22 cellular contexts compared by ENCODE assay signal in the genomic region with DNA sequence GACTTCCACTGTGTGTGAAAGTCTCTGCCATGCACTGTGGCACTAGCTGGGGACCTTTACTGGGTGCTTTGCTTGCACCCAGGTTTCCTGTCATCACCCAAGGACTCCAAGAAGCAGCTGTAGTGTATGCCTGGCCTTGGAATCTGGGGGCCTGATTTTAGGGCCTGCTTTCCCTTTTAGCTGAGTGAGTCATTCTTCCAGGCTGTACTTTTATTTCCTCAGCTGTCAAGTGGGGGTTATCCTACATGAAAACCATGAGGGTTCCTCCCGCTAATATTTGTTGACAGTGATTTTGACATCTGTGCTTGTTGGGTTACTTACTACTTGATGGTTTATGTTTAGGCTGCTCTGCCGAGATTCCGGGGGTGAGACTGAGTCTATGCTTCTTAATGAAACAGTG. TPM values are rescaled to one million over a fixed set of nuclear protein-coding genes. Genes with fewer than 3 reads are reported as not detected.
DNase-seq lines count a peak whose midpoint lies in the region; ATAC-seq, FAIRE-seq and TF ChIP-seq lines count a peak whose summit lies in the region.
"Had no signal": no experiment of that assay in that cellular context is flagged by ENCODE, and none has a peak within 500 bp of the region (broad histone marks: within the 10 kb centered on the region; RNA-seq: fewer than 3 reads in every experiment).

No MANE protein-coding gene starts in this region.

- peak; percentile 48 for FAIRE-seq in K562 (lab: Jason Lieb, UNC)
- FAIRE-seq: A204.1, G401.6 had no signal

- no peak for ATAC-seq in K562
- ATAC-seq: Right ventricle myocardium inferior had no signal

- H3K9ac ChIP-seq in K562 (ENCODE audit: insufficient read depth in 1 of 2, low read depth in 2 of 2, low read length in 2 of 2) (no peak overlapping the region), fibroblast of lung (ENCODE audit: insufficient read depth, low read length) (no peak overlapping the region)

- TF ChIP-seq CTCF in cardiac muscle cell (IDR thresholded peaks at IDR 0.05; ENCODE audit: low read depth, low read length) (no peak), K562 (IDR thresholded peaks at IDR 0.05 in 2 of 3, conservative IDR thresholded peaks at IDR 0.05 in 1 of 3; ENCODE audit: insufficient read depth in 2 of 3, low read depth in 1 of 3, low read length in 3 of 3) (no peak), fibroblast of lung (conservative IDR thresholded peaks at IDR 0.05 in 1 of 2, IDR thresholded peaks at IDR 0.05 in 1 of 2; ENCODE audit: low read depth in 1 of 2, low read length in 2 of 2) (no peak)

- 61% methylated on average over 3 of the region's 3 CpGs for WGBS in K562 (ENCODE audit: insufficient coverage, low coverage, missing lambda C conversion rate)

- no peak overlapping the region for H3K4me3 ChIP-seq in cardiac muscle cell
- no peak overlapping the region for H3K4me3 ChIP-seq in K562
- H3K4me3 ChIP-seq in fibroblast of lung (replicated peaks in 1 of 4; ENCODE audit: control extremely low read depth in 1 of 4, insufficient read depth in 1 of 4, low read depth in 3 of 4, low read length in 4 of 4): no peak overlapping the region

- POLR2A ChIA-PET in K562 (lab: Yijun Ruan, JAX): interaction anchor here (0.6 to 2.0 kb wide), 4 partner anchors 8 to 442 kb away, joined by 3 to 5 read pairs (median 3); no protein-coding TSS in a partner anchor

- TF ChIP-seq EP300 in K562 (IDR thresholded peaks at IDR 0.05; ENCODE audit: low read length): no peak

- DNase-seq in cardiac muscle cell (ENCODE audit: low read depth in 1 of 2, low spot score in 1 of 2): no peak
- no peak for DNase-seq in cardiac septum (ENCODE audit: low spot score)
- DNase-seq in K562 (ENCODE audit: extremely low read depth in 1 of 4, low spot score in 3 of 4): no peak
- peak; percentile 5 to 32 for DNase-seq in fibroblast of lung (ENCODE audit: low read depth in 2 of 2)
- DNase-seq in ureter (ENCODE audit: low spot score): peak; percentile 23
- no peak for DNase-seq in DMS 273 treated with DMSO at 0.1 percent for 48 hours (lab: John Stamatoyannopoulos, UW)
- DNase-seq in H4 (ENCODE audit: low spot score): no peak
- DNase-seq in cortex of kidney (lab: John Stamatoyannopoulos, UW): no peak
- DNase-seq: GOT3, HFFc6, KBM-7, NCI-H1105, NCI-H187 treated with DMSO at 0.1 percent for 48 hours, NCI-H2171, NCI-H774 had no signal

- H3K27ac ChIP-seq in cardiac muscle cell: peak overlapping the region; percentile 46
- no peak overlapping the region for H3K27ac ChIP-seq in K562 (ENCODE audit: extremely low read depth, low read depth, low read length)
- no peak overlapping the region for H3K27ac ChIP-seq in fibroblast of lung (ENCODE audit: insufficient read depth, low read length)
- H3K27ac ChIP-seq: C4-2B, HL-60 had no signal

- in situ Hi-C loops in K562 (cut with MboI): no loop called here

- intact Hi-C loops in cardiac septum (cut with DNase I): no loop called here
- intact Hi-C loops in K562 (cut with micrococcal nuclease): no loop called here

- no peak for TF ChIP-seq POLR2A in K562 (conservative IDR thresholded peaks at IDR 0.05)

- H3K36me3 ChIP-seq in cardiac muscle cell (peaks cover 63% of the 10 kb centered on the region), K562 (ENCODE audit: control insufficient read depth, insufficient read depth, low read length) (peaks cover 69% of the 10 kb centered on the region; the same call in 2 of the 3 replicates), fibroblast of lung (ENCODE audit: control insufficient read depth, insufficient read depth, low read length) (peaks cover 9% of the 10 kb centered on the region)

- H3K9me1 ChIP-seq in K562 (ENCODE audit: control insufficient read depth, insufficient read depth, low read length): no peaks in the 10 kb centered on the region

- BruUV-seq in K562 (replicated peaks; lab: Mats Ljungman, UMichigan): no TSS peak

- H3K79me2 ChIP-seq in K562 (ENCODE audit: control insufficient read depth, insufficient read depth, low read length) (no peaks in the 10 kb centered on the region), fibroblast of lung (ENCODE audit: control insufficient read depth, insufficient read depth, low read length) (no peaks in the 10 kb centered on the region)

- H3K4me1 ChIP-seq in cardiac muscle cell (ENCODE audit: low read depth): no peaks in the 10 kb centered on the region
- no peaks in the 10 kb centered on the region for H3K4me1 ChIP-seq in K562 (replicated peaks in 1 of 2; ENCODE audit: control insufficient read depth in 2 of 2, insufficient read depth in 2 of 2, low read length in 2 of 2)
- H3K4me1 ChIP-seq in fibroblast of lung (ENCODE audit: control insufficient read depth, extremely low read depth, insufficient read depth, low read length): no peaks in the 10 kb centered on the region

- H2AFZ ChIP-seq in K562 (ENCODE audit: low read depth, low read length) (no peak overlapping the region), fibroblast of lung (ENCODE audit: low read length) (no peak overlapping the region)

- H3K4me2 ChIP-seq in K562 (ENCODE audit: insufficient read depth, low read length) (no peak overlapping the region), fibroblast of lung (ENCODE audit: extremely low read depth, insufficient read depth, low read length) (no peak overlapping the region)

- H4K20me1 ChIP-seq in K562 (replicated peaks; ENCODE audit: control insufficient read depth, insufficient read depth, low read length) (no peaks in the 10 kb centered on the region), fibroblast of lung (ENCODE audit: control insufficient read depth, extremely low read depth, insufficient read depth, low read length) (no peaks in the 10 kb centered on the region)

- TF ChIP-seq RAD21 in K562 (CRISPR knock-in tag; conservative IDR thresholded peaks at IDR 0.05 in 1 of 2, IDR thresholded peaks at IDR 0.05 in 1 of 2): no peak

- H3K9me3 ChIP-seq in cardiac muscle cell (ENCODE audit: low read depth) (no peaks in the 10 kb centered on the region), K562 (replicated peaks; ENCODE audit: control insufficient read depth, insufficient read depth, low read depth, low read length) (no peaks in the 10 kb centered on the region), fibroblast of lung (ENCODE audit: control insufficient read depth, insufficient read depth, low read depth, low read length) (no peaks in the 10 kb centered on the region)

- CTCF ChIA-PET in K562 (lab: Yijun Ruan, JAX; ENCODE audit: low intra/inter-chr PET ratio): no interaction called here

- no peaks in the 10 kb centered on the region for H3K27me3 ChIP-seq in cardiac muscle cell
- H3K27me3 ChIP-seq in K562 (ENCODE audit: control insufficient read depth in 2 of 2, insufficient read depth in 2 of 2, low read length in 2 of 2): no peaks in the 10 kb centered on the region
- no peaks in the 10 kb centered on the region for H3K27me3 ChIP-seq in fibroblast of lung (ENCODE audit: control insufficient read depth, insufficient read depth, low read length)

RNA-seq across cellular contexts. Expression of gene GORASP1, which starts 18.5 kb away (rescaled TPM):
- total RNA-seq in cardiac muscle cell (128 and 135 TPM in 2 replicates), cardiac septum (45.9 TPM), K562 (2014; rRNA removed) (67.6 and 83.5 TPM in 2 replicates), K562 (2014; rRNA removed; fragmentation: Illumina TruSeq; extraction: Trizol) (39.7 and 46.8 TPM in 2 replicates), K562 (2015; rRNA removed; fragmentation: Illumina TruSeq; extraction: Trizol) (65.3 and 67.6 TPM in 2 replicates), K562 (2021) (80.7 and 81.2 TPM in 2 replicates), fibroblast of lung (27.2 and 37.5 TPM in 2 replicates), ureter (92.2 TPM)
- polyA plus RNA-seq in cardiac muscle cell (69.3 and 70.3 TPM in 2 replicates), K562 (2011; rRNA removed) (87.9 and 116 TPM in 2 replicates), K562 (2014; fragmentation: Illumina TruSeq; extraction: Trizol) (71.3 and 81.3 TPM in 2 replicates), K562 (2014; fragmentation: Nextera tagmentation; extraction: Ambion mirVana) (10 to 100 TPM in 1 of 2 experiments, 1 to 10 TPM in 1; 8.4 to 14.0 TPM), K562 (2014; rRNA removed) (75.3 and 82.3 TPM in 2 replicates), fibroblast of lung (32.1 and 34.3 TPM in 2 replicates)
- 170 and 347 TPM in 2 replicates for total RNA-seq in K562 (2011; cell fraction: chromatin; rRNA removed; ENCODE audit: low replicate concordance)
- total RNA-seq in K562 (2011; cell fraction: nucleolus; rRNA removed): 220 and 236 TPM in 2 replicates
- 186 and 187 TPM in 2 replicates for total RNA-seq in K562 (2011; cell fraction: nucleoplasm; rRNA removed)
- polyA plus RNA-seq in K562 (2011; cell fraction: cytosol; rRNA removed): 88.5 and 108 TPM in 2 replicates
- 454 and 537 TPM in 2 replicates for polyA plus RNA-seq in K562 (2011; cell fraction: nucleus; rRNA removed)
- polyA plus RNA-seq in K562 (2012): 72.8 and 104 TPM in 2 replicates
- 48.5 and 49.2 TPM in 2 replicates for polyA minus RNA-seq in K562 (2011; rRNA and poly(A)+ RNA removed)
- 42.4 and 49.5 TPM in 2 replicates for polyA minus RNA-seq in K562 (2011; cell fraction: cytosol; rRNA and poly(A)+ RNA removed)
- polyA minus RNA-seq in K562 (2011; cell fraction: nucleus; rRNA and poly(A)+ RNA removed): 120 and 149 TPM in 2 replicates
- polyA plus RNA-seq in fibroblast of lung (2012): 30.9 and 33.4 TPM in 2 replicates
- 80.7 and 103 TPM in 2 replicates for polyA minus RNA-seq in fibroblast of lung (ENCODE audit: low replicate concordance)
- 12.3 and 24.4 TPM in 2 replicates for total RNA-seq in H4 (2014; rRNA removed; shearing (Covaris generic))

RNA-seq across cellular contexts. Expression of gene TTC21A, which starts 18.6 kb away (rescaled TPM):
- total RNA-seq in cardiac muscle cell (2.7 and 3.1 TPM in 2 replicates), cardiac septum (3.0 TPM), K562 (2014; rRNA removed) (0.36 and 0.37 TPM in 2 replicates), K562 (2014; rRNA removed; fragmentation: Illumina TruSeq; extraction: Trizol) (0.32 and 0.47 TPM in 2 replicates), K562 (2015; rRNA removed; fragmentation: Illumina TruSeq; extraction: Trizol) (0.83 and 1.2 TPM in 2 replicates), K562 (2021) (1.4 and 1.7 TPM in 2 replicates), fibroblast of lung (1.5 and 2.1 TPM in 2 replicates), ureter (19.7 TPM)
- polyA plus RNA-seq in cardiac muscle cell (2.9 and 4.2 TPM in 2 replicates), K562 (2011; rRNA removed) (0.84 and 1.1 TPM in 2 replicates), K562 (2014; fragmentation: Illumina TruSeq; extraction: Trizol) (0.70 and 0.94 TPM in 2 replicates), K562 (2014; fragmentation: Nextera tagmentation; extraction: Ambion mirVana) (under 1 TPM; 0.22 to 0.35 TPM), K562 (2014; rRNA removed) (0.93 and 1.4 TPM in 2 replicates), fibroblast of lung (1.6 and 1.8 TPM in 2 replicates)
- 7.6 and 12.4 TPM in 2 replicates for total RNA-seq in K562 (2011; cell fraction: chromatin; rRNA removed; ENCODE audit: low replicate concordance)
- 5.8 and 6.7 TPM in 2 replicates for total RNA-seq in K562 (2011; cell fraction: nucleolus; rRNA removed)
- 5.1 and 8.2 TPM in 2 replicates for total RNA-seq in K562 (2011; cell fraction: nucleoplasm; rRNA removed)
- 0.66 and 1.1 TPM in 2 replicates for polyA plus RNA-seq in K562 (2011; cell fraction: cytosol; rRNA removed)
- 5.1 and 6.7 TPM in 2 replicates for polyA plus RNA-seq in K562 (2011; cell fraction: nucleus; rRNA removed)
- polyA plus RNA-seq in K562 (2012): 1.3 and 2.7 TPM in 2 replicates
- 1.3 and 2.1 TPM in 2 replicates for polyA minus RNA-seq in K562 (2011; rRNA and poly(A)+ RNA removed)
- 0.67 TPM in 1 of 2 replicates, not detected in the other for polyA minus RNA-seq in K562 (2011; cell fraction: cytosol; rRNA and poly(A)+ RNA removed)
- polyA minus RNA-seq in K562 (2011; cell fraction: nucleus; rRNA and poly(A)+ RNA removed): 3.5 and 4.1 TPM in 2 replicates
- 1.5 and 1.7 TPM in 2 replicates for polyA plus RNA-seq in fibroblast of lung (2012)
- polyA minus RNA-seq in fibroblast of lung (ENCODE audit: low replicate concordance): 2.9 and 3.3 TPM in 2 replicates
- 0.25 and 0.35 TPM in 2 replicates for total RNA-seq in H4 (2014; rRNA removed; shearing (Covaris generic))

RNA-seq across cellular contexts. Expression of gene WDR48, which starts 37.1 kb away (rescaled TPM):
- total RNA-seq in cardiac muscle cell (25.9 and 31.5 TPM in 2 replicates), cardiac septum (24.5 TPM), K562 (2014; rRNA removed) (22.1 and 26.6 TPM in 2 replicates), K562 (2014; rRNA removed; fragmentation: Illumina TruSeq; extraction: Trizol) (48.0 and 58.8 TPM in 2 replicates), K562 (2015; rRNA removed; fragmentation: Illumina TruSeq; extraction: Trizol) (34.4 and 38.1 TPM in 2 replicates), K562 (2021) (45.7 and 48.5 TPM in 2 replicates), fibroblast of lung (41.9 and 44.9 TPM in 2 replicates), ureter (58.4 TPM)
- polyA plus RNA-seq in cardiac muscle cell (43.2 and 56.4 TPM in 2 replicates), K562 (2011; rRNA removed) (51.8 and 70.6 TPM in 2 replicates), K562 (2014; fragmentation: Illumina TruSeq; extraction: Trizol) (44.1 and 49.9 TPM in 2 replicates), K562 (2014; fragmentation: Nextera tagmentation; extraction: Ambion mirVana) (10 to 100 TPM; 27.0 to 49.2 TPM), K562 (2014; rRNA removed) (31.1 and 31.2 TPM in 2 replicates), fibroblast of lung (24.8 and 35.1 TPM in 2 replicates)
- total RNA-seq in K562 (2011; cell fraction: chromatin; rRNA removed; ENCODE audit: low replicate concordance): 31.6 and 76.0 TPM in 2 replicates
- 13.0 and 16.8 TPM in 2 replicates for total RNA-seq in K562 (2011; cell fraction: nucleolus; rRNA removed)
- 28.7 and 37.4 TPM in 2 replicates for total RNA-seq in K562 (2011; cell fraction: nucleoplasm; rRNA removed)
- polyA plus RNA-seq in K562 (2011; cell fraction: cytosol; rRNA removed): 14.0 and 23.7 TPM in 2 replicates
- polyA plus RNA-seq in K562 (2011; cell fraction: nucleus; rRNA removed): 35.7 and 44.4 TPM in 2 replicates
- 34.3 and 41.0 TPM in 2 replicates for polyA plus RNA-seq in K562 (2012)
- polyA minus RNA-seq in K562 (2011; rRNA and poly(A)+ RNA removed): 113 and 118 TPM in 2 replicates
- 20.6 and 39.8 TPM in 2 replicates for polyA minus RNA-seq in K562 (2011; cell fraction: cytosol; rRNA and poly(A)+ RNA removed)
- polyA minus RNA-seq in K562 (2011; cell fraction: nucleus; rRNA and poly(A)+ RNA removed): 30.3 and 38.9 TPM in 2 replicates
- 14.5 and 20.5 TPM in 2 replicates for polyA plus RNA-seq in fibroblast of lung (2012)
- polyA minus RNA-seq in fibroblast of lung (ENCODE audit: low replicate concordance): 3.4 and 4.8 TPM in 2 replicates
- 11.3 and 18.7 TPM in 2 replicates for total RNA-seq in H4 (2014; rRNA removed; shearing (Covaris generic))

RNA-seq across cellular contexts. Expression of gene SCN11A, which starts 37.1 kb away (rescaled TPM):
- total RNA-seq in cardiac muscle cell (0.28 and 0.60 TPM in 2 replicates), cardiac septum (0.05 TPM), K562 (2014; rRNA removed) (0.05 TPM in 1 of 2 replicates, not detected in the other), K562 (2014; rRNA removed; fragmentation: Illumina TruSeq; extraction: Trizol) (0.03 TPM in 1 of 2 replicates, not detected in the other), K562 (2015; rRNA removed; fragmentation: Illumina TruSeq; extraction: Trizol) (0.04 TPM in 2 replicates), K562 (2021) (not detected in 2 replicates), fibroblast of lung (under 0.01 and 0.17 TPM in 2 replicates), ureter (34.5 TPM)
- polyA plus RNA-seq in cardiac muscle cell (0.47 and 0.51 TPM in 2 replicates), K562 (2011; rRNA removed) (0.01 TPM in 1 of 2 replicates, not detected in the other), K562 (2014; fragmentation: Illumina TruSeq; extraction: Trizol) (not detected in 2 replicates), K562 (2014; fragmentation: Nextera tagmentation; extraction: Ambion mirVana) (not detected), K562 (2014; rRNA removed) (not detected in 2 replicates), fibroblast of lung (0.01 and 0.05 TPM in 2 replicates)
- total RNA-seq in K562 (2011; cell fraction: chromatin; rRNA removed; ENCODE audit: low replicate concordance): 0.07 TPM in 1 of 2 replicates, not detected in the other
- not detected in 2 replicates for total RNA-seq in K562 (2011; cell fraction: nucleolus; rRNA removed)
- not detected in 2 replicates for total RNA-seq in K562 (2011; cell fraction: nucleoplasm; rRNA removed)
- polyA plus RNA-seq in K562 (2011; cell fraction: cytosol; rRNA removed): 0.01 TPM in 2 replicates
- polyA plus RNA-seq in K562 (2011; cell fraction: nucleus; rRNA removed): 0.03 and 0.06 TPM in 2 replicates
- 0.01 and 0.04 TPM in 2 replicates for polyA plus RNA-seq in K562 (2012)
- polyA minus RNA-seq in K562 (2011; rRNA and poly(A)+ RNA removed): not detected in 2 replicates
- not detected in 2 replicates for polyA minus RNA-seq in K562 (2011; cell fraction: cytosol; rRNA and poly(A)+ RNA removed)
- polyA minus RNA-seq in K562 (2011; cell fraction: nucleus; rRNA and poly(A)+ RNA removed): not detected in 2 replicates
- polyA plus RNA-seq in fibroblast of lung (2012): 0.03 TPM in 1 of 2 replicates, not detected in the other
- not detected in 2 replicates for polyA minus RNA-seq in fibroblast of lung (ENCODE audit: low replicate concordance)
- total RNA-seq in H4 (2014; rRNA removed; shearing (Covaris generic)): not detected in 2 replicates
- total RNA-seq: HFFc6, M059J, NCI-H460 had no signal

Comparison
In these comparisons a context has a peak if more than half of its experiments do, and no peak if none do; other contexts are left out.
1. DNase-seq: peak in fibroblast of lung (2 of 2) and ureter (single experiment); none in cardiac muscle cell (0 of 2), cardiac septum (single experiment), K562 (0 of 4), DMS 273 treated with DMSO at 0.1 percent for 48 hours (single experiment), H4 (single experiment) and cortex of kidney (single experiment).